Comparison of ENCODE assay signal across 8 cellular contexts in genomic region chr13:41456768-41457588, GRCh38. TPM values are rescaled to one million over a fixed set of nuclear protein-coding genes. Genes with fewer than 3 reads are reported as not detected.
A peak's percentile ranks its signal among the peaks of the same experiment; 100 is the strongest.
DNase-seq lines count a peak whose midpoint lies in the region; ATAC-seq lines count a peak whose summit lies in the region.

TSS of gene RGCC (plus strand) at chr13:41457550. CDS start at chr13:41457708, 158 bp downstream.

- peaks cover 0 to 3% of the 10 kb centered on the region in 2 donors for H3K27me3 Mint-ChIP-seq in natural killer cell treated with Interleukin-12 subunit alpha and Interleukin-12 subunit beta and Interleukin-15 and Interleukin-18, amount 100 ng/mL, for 72 hours

- ATAC-seq in HG02759 (IDR thresholded peaks at IDR 0.05; ENCODE audit: unreplicated experiment), result peak; percentile 75
- ATAC-seq in natural killer cell treated with Interleukin-12 subunit alpha and Interleukin-12 subunit beta and Interleukin-15 and Interleukin-18, amount 100 ng/mL, for 72 hours, result peak; percentile 90 to 91

- peak; percentile 15 for DNase-seq in DMS79 treated with DMSO at 0.1 percent for 48 hours (lab: John Stamatoyannopoulos, UW)
- no peak for DNase-seq in DMS79 (lab: John Stamatoyannopoulos, UW)
- DNase-seq in NOMO-1 treated with dmso at 0.1 percent for 144 hours (lab: John Stamatoyannopoulos, UW; ENCODE audit: unreplicated experiment), result peak; percentile 37
- DNase-seq in activated T-helper 1 cell treated with Interleukin-2 at 50 U/mL for 16 hours (ENCODE audit: low read depth), result peak; percentile 81
- DNase-seq in fibroblast of peridontal ligament (ENCODE audit: extremely low read depth), result peak; percentile 15
- DNase-seq in natural killer cell treated with Interleukin-12 subunit alpha and Interleukin-12 subunit beta and Interleukin-15 and Interleukin-18, amount 100 ng/mL, for 72 hours (ENCODE audit: low spot score), result peak; percentile 89
- DNase-seq in stimulated activated naive CD4-positive, alpha-beta T cell (lab: John Stamatoyannopoulos, UW), result peak; percentile 89 to 95 (median 92)

- no peak within 1 kb of the TSS for H3K27ac Mint-ChIP-seq in natural killer cell treated with Interleukin-12 subunit alpha and Interleukin-12 subunit beta and Interleukin-15 and Interleukin-18, amount 100 ng/mL, for 72 hours

- H3K36me3 Mint-ChIP-seq in natural killer cell treated with Interleukin-12 subunit alpha and Interleukin-12 subunit beta and Interleukin-15 and Interleukin-18, amount 100 ng/mL, for 72 hours, result no peaks in the 10 kb centered on the region

- peak within 1 kb of the TSS; percentile 74 for H3K4me3 Mint-ChIP-seq in natural killer cell treated with Interleukin-12 subunit alpha and Interleukin-12 subunit beta and Interleukin-15 and Interleukin-18, amount 100 ng/mL, for 72 hours

- H3K9me3 Mint-ChIP-seq in natural killer cell treated with Interleukin-12 subunit alpha and Interleukin-12 subunit beta and Interleukin-15 and Interleukin-18, amount 100 ng/mL, for 72 hours, result no peaks in the 10 kb centered on the region

- peaks cover 21 to 24% of the 10 kb centered on the region in 2 donors for H3K4me1 Mint-ChIP-seq in natural killer cell treated with Interleukin-12 subunit alpha and Interleukin-12 subunit beta and Interleukin-15 and Interleukin-18, amount 100 ng/mL, for 72 hours (ENCODE audit: low read depth in 2 of 2)

RNA-seq across cellular contexts. Expression of gene RGCC, which starts in this region (rescaled TPM):
- 1 to 10 TPM; 6.2 to 9.0 TPM for total RNA-seq in natural killer cell treated with Interleukin-12 subunit alpha and Interleukin-12 subunit beta and Interleukin-15 and Interleukin-18, amount 100 ng/mL, for 72 hours
